In the genomic region with DNA sequence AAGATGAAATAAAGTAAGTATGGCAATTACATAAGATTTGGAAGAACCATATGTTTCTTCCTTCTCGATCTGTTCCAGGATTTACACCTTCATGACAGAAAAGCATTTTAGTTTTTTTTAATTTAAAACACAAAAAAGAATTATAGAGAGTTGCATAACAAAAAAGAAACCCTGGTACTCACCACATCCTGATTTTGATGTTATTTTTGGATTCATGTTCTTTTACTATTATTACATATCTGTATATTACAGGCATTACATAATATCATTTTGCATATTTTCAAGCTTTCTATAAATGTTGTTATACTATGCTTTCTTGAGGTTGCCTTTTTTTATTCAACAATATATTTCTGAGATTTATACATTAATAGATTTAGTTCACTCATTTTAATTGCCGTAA, we compare ENCODE assay signal across 31 cellular contexts.
"Had no signal": no experiment of that assay in that cellular context is flagged by ENCODE, and none has a peak within 500 bp of the region (broad histone marks: within the 10 kb centered on the region; RNA-seq: fewer than 3 reads in every experiment).

No MANE protein-coding gene starts in this region.

- H3K27ac Mint-ChIP-seq: activated CD4-positive, alpha-beta memory T cell treated with anti-CD3 and anti-CD28 coated beads for 36 hours; activated CD4-positive, alpha-beta T cell treated with anti-CD3 and anti-CD28 coated beads, Interleukin-2, amount 10 ng/mL, durations not matched to agents 24 days and 14 days; activated naive CD4-positive, alpha-beta T cell treated with anti-CD3 and anti-CD28 coated beads for 36 hours; activated naive CD8-positive, alpha-beta T cell treated with anti-CD3 and anti-CD28 coated beads, Interleukin-2, amount 10 ng/mL, durations not matched to agents 7 days and 5 days; activated T-helper 1 cell treated with anti-CD3 and anti-CD28 coated beads, Interleukin-12 subunit alpha, Interleukin-12 subunit beta, Interleukin-2, Interleukin-4 antibody, amounts not matched to agents 30 ng/mL and 10 ng/mL and 1 ng/mL, durations not matched to agents 14 hours and 24 hours and 36 hours; effector memory CD8-positive, alpha-beta T cell; mesothelial cell of epicardium; stimulated activated effector memory CD8-positive, alpha-beta T cell treated with anti-CD3 and anti-CD28 coated beads, Interleukin-12 subunit alpha, Interleukin-12 subunit beta, amount 100 ng/mL, for 72 hours; stimulated activated naive CD8-positive, alpha-beta T cell treated with anti-CD3 and anti-CD28 coated beads, Interleukin-15, Interleukin-2, amounts not matched to agents 100 ng/mL and 50 ng/mL, for 24 hours had no signal

- H3K27me3 Mint-ChIP-seq: activated CD4-positive, alpha-beta memory T cell treated with anti-CD3 and anti-CD28 coated beads for 36 hours; activated CD4-positive, alpha-beta T cell treated with anti-CD3 and anti-CD28 coated beads, Interleukin-2, amount 10 ng/mL, durations not matched to agents 24 days and 14 days; activated naive CD8-positive, alpha-beta T cell treated with anti-CD3 and anti-CD28 coated beads, Interleukin-2, amount 10 ng/mL, durations not matched to agents 7 days and 5 days; brain; effector memory CD8-positive, alpha-beta T cell; naive thymus-derived CD4-positive, alpha-beta T cell had no signal

- H2AFZ ChIP-seq: hepatocyte, parathyroid adenoma had no signal

- H3K4me3 Mint-ChIP-seq: activated CD4-positive, alpha-beta memory T cell treated with anti-CD3 and anti-CD28 coated beads for 36 hours; activated CD4-positive, alpha-beta T cell treated with anti-CD3 and anti-CD28 coated beads, Interleukin-2, amount 10 ng/mL, durations not matched to agents 24 days and 14 days; activated naive CD4-positive, alpha-beta T cell treated with anti-CD3 and anti-CD28 coated beads for 36 hours; activated naive CD8-positive, alpha-beta T cell treated with anti-CD3 and anti-CD28 coated beads, Interleukin-2, amount 10 ng/mL, durations not matched to agents 7 days and 5 days; activated T-helper 1 cell treated with anti-CD3 and anti-CD28 coated beads, Interleukin-12 subunit alpha, Interleukin-12 subunit beta, Interleukin-2, Interleukin-4 antibody, amounts not matched to agents 30 ng/mL and 10 ng/mL and 1 ng/mL, durations not matched to agents 14 hours and 24 hours and 36 hours; effector memory CD8-positive, alpha-beta T cell; mesothelial cell of epicardium; neural crest cell; stimulated activated effector memory CD8-positive, alpha-beta T cell treated with anti-CD3 and anti-CD28 coated beads, Interleukin-12 subunit alpha, Interleukin-12 subunit beta, amount 100 ng/mL, for 72 hours; stimulated activated naive CD8-positive, alpha-beta T cell treated with anti-CD3 and anti-CD28 coated beads, Interleukin-15, Interleukin-2, amounts not matched to agents 100 ng/mL and 50 ng/mL, for 24 hours had no signal

- H3K4me1 Mint-ChIP-seq: activated naive CD8-positive, alpha-beta T cell treated with anti-CD3 and anti-CD28 coated beads, Interleukin-2, amount 10 ng/mL, durations not matched to agents 7 days and 5 days; neural crest cell had no signal

- H3K27me3 ChIP-seq: ascending aorta, cardiac muscle cell, gastroesophageal sphincter, hepatocyte, sigmoid colon, thyroid gland, upper lobe of left lung, vagina had no signal

- ATAC-seq: effector memory CD8-positive, alpha-beta T cell; gastroesophageal sphincter; left colon; naive thymus-derived CD4-positive, alpha-beta T cell; stimulated activated effector memory CD8-positive, alpha-beta T cell treated with anti-CD3 and anti-CD28 coated beads, Interleukin-12 subunit alpha, Interleukin-12 subunit beta, amount 100 ng/mL, for 72 hours had no signal

- FAIRE-seq: keratinocyte, small intestine had no signal

- H3K9me3 ChIP-seq: ascending aorta, gastroesophageal sphincter, psoas muscle, sigmoid colon, thyroid gland, upper lobe of left lung, vagina had no signal

- H3K27ac ChIP-seq: ascending aorta, cardiac muscle cell, coronary artery, hepatocyte, parathyroid adenoma, psoas muscle, thyroid gland, upper lobe of left lung, vagina had no signal

- H3K4me2 ChIP-seq: hepatocyte had no signal

- H3K9me3 Mint-ChIP-seq: activated CD4-positive, alpha-beta memory T cell treated with anti-CD3 and anti-CD28 coated beads for 36 hours; activated CD4-positive, alpha-beta T cell treated with anti-CD3 and anti-CD28 coated beads, Interleukin-2, amount 10 ng/mL, durations not matched to agents 24 days and 14 days; activated naive CD4-positive, alpha-beta T cell treated with anti-CD3 and anti-CD28 coated beads for 36 hours; activated naive CD8-positive, alpha-beta T cell treated with anti-CD3 and anti-CD28 coated beads, Interleukin-2, amount 10 ng/mL, durations not matched to agents 7 days and 5 days; activated T-helper 1 cell treated with anti-CD3 and anti-CD28 coated beads, Interleukin-12 subunit alpha, Interleukin-12 subunit beta, Interleukin-2, Interleukin-4 antibody, amounts not matched to agents 30 ng/mL and 10 ng/mL and 1 ng/mL, durations not matched to agents 14 hours and 24 hours and 36 hours; brain; effector memory CD8-positive, alpha-beta T cell; mesothelial cell of epicardium; naive thymus-derived CD4-positive, alpha-beta T cell; neural crest cell; stimulated activated effector memory CD8-positive, alpha-beta T cell treated with anti-CD3 and anti-CD28 coated beads, Interleukin-12 subunit alpha, Interleukin-12 subunit beta, amount 100 ng/mL, for 72 hours; stimulated activated naive CD8-positive, alpha-beta T cell treated with anti-CD3 and anti-CD28 coated beads, Interleukin-15, Interleukin-2, amounts not matched to agents 100 ng/mL and 50 ng/mL, for 24 hours had no signal

- H3K36me3 ChIP-seq: ascending aorta, cardiac muscle cell, gastroesophageal sphincter, sigmoid colon, thyroid gland, upper lobe of left lung, vagina had no signal

- H3K9ac ChIP-seq: parathyroid adenoma had no signal

- DNase-seq: activated CD4-positive, alpha-beta memory T cell treated with anti-CD3 and anti-CD28 coated beads for 36 hours; activated CD4-positive, alpha-beta T cell treated with anti-CD3 and anti-CD28 coated beads, Interleukin-2, amount 10 ng/mL, durations not matched to agents 24 days and 14 days; activated CD8-positive, alpha-beta memory T cell treated with anti-CD3 and anti-CD28 coated beads, Interleukin-2, amount 50 U/mL, for 4 hours; activated effector memory CD4-positive, alpha-beta T cell treated with anti-CD3 and anti-CD28 coated beads, Interleukin-2, amount 50 U/mL, for 16 hours; activated naive CD4-positive, alpha-beta T cell treated with anti-CD3 and anti-CD28 coated beads for 36 hours; activated naive CD8-positive, alpha-beta T cell treated with anti-CD3 and anti-CD28 coated beads, Interleukin-2, amount 10 ng/mL, durations not matched to agents 7 days and 5 days; activated T-cell treated with anti-CD3 and anti-CD28 coated beads, Interleukin-2, amount 50 U/mL, for 1 hour; cerebellar nuclear complex; effector memory CD8-positive, alpha-beta T cell; left colon; naive thymus-derived CD4-positive, alpha-beta T cell; psoas muscle; sigmoid colon; small intestine; stimulated activated CD4-positive, alpha-beta T cell treated with anti-CD3 and anti-CD28 coated beads, Interleukin-4, amount 100 ng/mL, for 24 hours; thyroid gland; upper lobe of left lung had no signal

- H3K79me2 ChIP-seq: hepatocyte, parathyroid adenoma had no signal

- H3K4me3 ChIP-seq: ascending aorta, cardiac muscle cell, coronary artery, gastroesophageal sphincter, hepatocyte, psoas muscle, sigmoid colon, thyroid gland, upper lobe of left lung, vagina had no signal

- H3K4me1 ChIP-seq: parathyroid adenoma, thyroid gland had no signal
